14 cellular contexts compared by ENCODE assay signal in the genomic region with DNA sequence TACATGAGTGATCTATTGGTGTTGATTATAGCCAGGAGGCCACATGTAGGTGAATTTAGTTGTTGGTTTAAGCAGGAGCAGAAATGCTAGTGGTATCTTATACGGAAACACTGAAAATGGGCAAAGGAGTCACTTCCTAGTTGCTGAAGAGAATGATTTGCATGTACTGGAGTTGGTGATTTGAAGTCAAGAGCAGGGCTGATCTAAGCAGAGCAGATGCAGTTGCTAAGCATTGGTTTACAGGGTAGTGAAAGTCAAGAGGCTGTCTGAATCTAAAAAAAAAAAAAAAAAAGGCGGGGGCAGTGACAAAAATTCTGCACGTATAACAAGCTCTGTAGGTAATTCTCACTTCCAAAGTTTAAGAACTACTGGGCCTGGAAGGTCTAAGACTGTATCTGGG. TPM values are rescaled to one million over a fixed set of nuclear protein-coding genes. Genes with fewer than 3 reads are reported as not detected.
DNase-seq lines count a peak whose midpoint lies in the region; ATAC-seq and TF ChIP-seq lines count a peak whose summit lies in the region.
"Had no signal": no experiment of that assay in that cellular context is flagged by ENCODE, and none has a peak within 500 bp of the region (broad histone marks: within the 10 kb centered on the region; RNA-seq: fewer than 3 reads in every experiment).

No MANE protein-coding gene starts in this region.

- CTCF ChIA-PET in activated CD4-positive, alpha-beta T cell treated with anti-CD3 and anti-CD28 coated beads, Interleukin-2, amount 10 ng/mL, durations not matched to agents 7 days and 5 days (lab: Charles Lee) = no interaction called here

- TF ChIP-seq CTCF in GM13977 (IDR thresholded peaks at IDR 0.05; ENCODE audit: extremely low read depth, insufficient read depth, missing control alignments) (no peak), BE2C (IDR thresholded peaks at IDR 0.05; ENCODE audit: low read depth, low read length) (no peak)

- H3K9me3 Mint-ChIP-seq in IgD-negative memory B cell = no peaks in the 10 kb centered on the region
- no peaks in the 10 kb centered on the region for H3K9me3 Mint-ChIP-seq in activated CD4-positive, alpha-beta T cell treated with anti-CD3 and anti-CD28 coated beads, Interleukin-2, amount 10 ng/mL, durations not matched to agents 7 days and 5 days
- H3K9me3 Mint-ChIP-seq: activated naive CD8-positive, alpha-beta T cell treated with anti-CD3 and anti-CD28 coated beads for 36 hours had no signal

- DNase-seq in GM13977 (ENCODE audit: low spot score) = peak; percentile 58
- DNase-seq in NCI-H1930 (lab: John Stamatoyannopoulos, UW) = no peak
- DNase-seq in OCI-M1 (lab: John Stamatoyannopoulos, UW) = no peak
- DNase-seq in BE2C = no peak
- DNase-seq in activated CD4-positive, alpha-beta T cell treated with anti-CD3 and anti-CD28 coated beads, Interleukin-2, amount 10 ng/mL, durations not matched to agents 7 days and 5 days = no peak
- DNase-seq: activated naive CD8-positive, alpha-beta T cell treated with anti-CD3 and anti-CD28 coated beads for 36 hours; effector CD4-positive, alpha-beta T cell; midbrain; sigmoid colon; stimulated activated CD8-positive, alpha-beta memory T cell treated with anti-CD3 and anti-CD28 coated beads, Interleukin-4, amount 100 ng/mL, for 48 hours had no signal

- H3K4me3 ChIP-seq in BE2C (ENCODE audit: low read depth, low read length) = no peak overlapping the region
- H3K4me3 ChIP-seq: BLaER1 treated with 17β-estradiol and CSF1 and Interleukin-3, amounts not matched to agents 10 nM and 100 nM; sigmoid colon had no signal

- H3K27me3 ChIP-seq in BE2C = no peaks in the 10 kb centered on the region
- H3K27me3 ChIP-seq: sigmoid colon had no signal

- H3K27me3 Mint-ChIP-seq in IgD-negative memory B cell = peaks cover 1% of the 10 kb centered on the region
- no peaks in the 10 kb centered on the region for H3K27me3 Mint-ChIP-seq in activated CD4-positive, alpha-beta T cell treated with anti-CD3 and anti-CD28 coated beads, Interleukin-2, amount 10 ng/mL, durations not matched to agents 7 days and 5 days
- H3K27me3 Mint-ChIP-seq: activated naive CD8-positive, alpha-beta T cell treated with anti-CD3 and anti-CD28 coated beads for 36 hours had no signal

- in situ Hi-C loops in GM13977 (cut with MboI; ENCODE audit: low pct_unique_long_range_greater_than_20kb, low sequenced_read_pairs, unreplicated experiment) = no loop called here

- H3K27ac Mint-ChIP-seq in IgD-negative memory B cell = peak overlapping the region; percentile 16 to 55 (median 30)
- no peak overlapping the region for H3K27ac Mint-ChIP-seq in activated CD4-positive, alpha-beta T cell treated with anti-CD3 and anti-CD28 coated beads, Interleukin-2, amount 10 ng/mL, durations not matched to agents 7 days and 5 days
- H3K27ac Mint-ChIP-seq: activated naive CD8-positive, alpha-beta T cell treated with anti-CD3 and anti-CD28 coated beads for 36 hours had no signal

- H3K9me3 ChIP-seq in BE2C = no peaks in the 10 kb centered on the region
- H3K9me3 ChIP-seq: sigmoid colon had no signal

- H3K36me3 Mint-ChIP-seq in IgD-negative memory B cell = no peaks in the 10 kb centered on the region
- H3K36me3 Mint-ChIP-seq in activated CD4-positive, alpha-beta T cell treated with anti-CD3 and anti-CD28 coated beads, Interleukin-2, amount 10 ng/mL, durations not matched to agents 7 days and 5 days (ENCODE audit: low read depth) = peaks cover 2% of the 10 kb centered on the region

- peak overlapping the region in 2 of 4 donors; percentile 13 to 69 for H3K4me3 Mint-ChIP-seq in IgD-negative memory B cell
- no peak overlapping the region for H3K4me3 Mint-ChIP-seq in activated CD4-positive, alpha-beta T cell treated with anti-CD3 and anti-CD28 coated beads, Interleukin-2, amount 10 ng/mL, durations not matched to agents 7 days and 5 days
- H3K4me3 Mint-ChIP-seq: activated naive CD8-positive, alpha-beta T cell treated with anti-CD3 and anti-CD28 coated beads for 36 hours had no signal

- H3K4me1 ChIP-seq in BE2C = peaks cover 10% of the 10 kb centered on the region
- H3K4me1 ChIP-seq: sigmoid colon had no signal

- peak; percentile 61 for ATAC-seq in GM19438 (IDR thresholded peaks at IDR 0.05; ENCODE audit: low read depth, unreplicated experiment)
- peak; percentile 80 for ATAC-seq in HG02885 (IDR thresholded peaks at IDR 0.05; ENCODE audit: poor library complexity, unreplicated experiment)

- POLR2A ChIA-PET in activated CD4-positive, alpha-beta T cell treated with anti-CD3 and anti-CD28 coated beads, Interleukin-2, amount 10 ng/mL, durations not matched to agents 7 days and 5 days (lab: Charles Lee) = interaction anchor here (0.6 kb wide), 1 partner anchor 75 kb away, joined by 4 read pairs; no protein-coding TSS in a partner anchor

- peaks cover 14 to 29% (median 18%) of the 10 kb centered on the region in 3 donors for H3K4me1 Mint-ChIP-seq in IgD-negative memory B cell
- H3K4me1 Mint-ChIP-seq in activated CD4-positive, alpha-beta T cell treated with anti-CD3 and anti-CD28 coated beads, Interleukin-2, amount 10 ng/mL, durations not matched to agents 7 days and 5 days = peaks cover 4% of the 10 kb centered on the region

- H3K36me3 ChIP-seq in BE2C = no peaks in the 10 kb centered on the region
- H3K36me3 ChIP-seq: BLaER1 treated with 17β-estradiol and CSF1 and Interleukin-3, amounts not matched to agents 10 nM and 100 nM; sigmoid colon had no signal

RNA-seq across cellular contexts. Expression of a gene that starts 3.5 kb away (rescaled TPM):
- polyA plus RNA-seq in IgD-negative memory B cell = 39.8 TPM
- polyA plus RNA-seq in BE2C (2012; ENCODE audit: insufficient read depth, insufficient read length, low read depth) = 16.1 TPM
- 10 to 100 TPM; 35.1 to 43.0 TPM for total RNA-seq in activated CD4-positive, alpha-beta T cell treated with anti-CD3 and anti-CD28 coated beads, Interleukin-2, amount 10 ng/mL, durations not matched to agents 7 days and 5 days
